In the genomic region with DNA sequence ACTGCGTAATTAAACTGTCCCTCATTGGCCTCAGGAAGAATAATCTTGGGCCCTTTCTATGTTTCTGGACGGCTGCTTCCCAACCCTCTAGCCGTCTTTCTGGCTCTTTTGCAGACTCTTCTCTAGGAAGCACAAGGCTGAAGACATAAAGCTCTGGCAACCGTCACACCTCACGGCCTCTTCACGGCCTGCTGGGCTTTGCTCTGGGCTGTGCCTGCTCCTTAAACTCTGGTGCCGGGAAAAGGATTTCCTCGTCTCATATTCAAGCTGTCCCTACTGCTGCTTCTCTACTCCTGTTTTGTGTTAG, we compare ENCODE assay signal across 7 cellular contexts. TPM values are rescaled to one million over a fixed set of nuclear protein-coding genes. Genes with fewer than 3 reads are reported as not detected.
DNase-seq lines count a peak whose midpoint lies in the region; ATAC-seq, FAIRE-seq and TF ChIP-seq lines count a peak whose summit lies in the region.

No MANE protein-coding gene starts in this region.

- no peaks in the 10 kb centered on the region for H3K9me3 ChIP-seq in kidney (ENCODE audit: control insufficient read depth in 1 of 2, low read length in 2 of 2)
- H3K9me3 ChIP-seq in stomach smooth muscle (ENCODE audit: control insufficient read depth in 2 of 2, low read length in 2 of 2), result no peaks in the 10 kb centered on the region

- no peaks in the 10 kb centered on the region for H3K27me3 Mint-ChIP-seq in activated CD8-positive, alpha-beta T cell treated with anti-CD3 and anti-CD28 coated beads for 36 hours

- peaks cover 49% of the 10 kb centered on the region for H3K36me3 Mint-ChIP-seq in activated CD8-positive, alpha-beta T cell treated with anti-CD3 and anti-CD28 coated beads for 36 hours (ENCODE audit: low read depth)

- no peaks in the 10 kb centered on the region for H3K27me3 ChIP-seq in stomach smooth muscle (ENCODE audit: control insufficient read depth in 1 of 2, insufficient read depth in 2 of 2, low read length in 2 of 2)

- TF ChIP-seq CTCF in activated CD8-positive, alpha-beta T cell treated with anti-CD3 and anti-CD28 coated beads for 36 hours (IDR thresholded peaks at IDR 0.05), result no peak
- no peak for TF ChIP-seq CTCF in kidney (IDR thresholded peaks at IDR 0.05; ENCODE audit: borderline replicate concordance, extremely low read depth, insufficient read depth)

- FAIRE-seq in kidney (lab: Jason Lieb, UNC), result no peak

- no peak for DNase-seq in activated CD8-positive, alpha-beta T cell treated with anti-CD3 and anti-CD28 coated beads for 36 hours
- DNase-seq in kidney (no peak), HuH-7.5 (ENCODE audit: low spot score) (no peak), NCI-H1105 treated with DMSO at 0.1 percent for 48 hours (lab: John Stamatoyannopoulos, UW) (no peak)
- no peak for DNase-seq in activated CD4-positive, CD25-positive, alpha-beta regulatory T cell (lab: John Stamatoyannopoulos, UW)

- H3K4me1 ChIP-seq in kidney (ENCODE audit: control insufficient read depth in 1 of 2, insufficient read depth in 1 of 2, low read depth in 1 of 2, low read length in 2 of 2) (peaks cover 14 to 28% of the 10 kb centered on the region in 2 donors), stomach smooth muscle (ENCODE audit: control insufficient read depth, insufficient read depth, low read length) (peaks cover 33% of the 10 kb centered on the region)

- H3K4me1 Mint-ChIP-seq in activated CD8-positive, alpha-beta T cell treated with anti-CD3 and anti-CD28 coated beads for 36 hours (ENCODE audit: low read depth), result peaks cover 55% of the 10 kb centered on the region

- peak overlapping the region; percentile 85 for H3K4me3 Mint-ChIP-seq in activated CD8-positive, alpha-beta T cell treated with anti-CD3 and anti-CD28 coated beads for 36 hours

- POLR2A ChIA-PET in activated CD8-positive, alpha-beta T cell treated with anti-CD3 and anti-CD28 coated beads for 36 hours (lab: Charles Lee), result interaction anchor here (1.1 to 14.4 kb wide), 11 partner anchors 9 to 149 kb away, joined by 3 to 283 read pairs (median 5); partner anchors contain the start of gene WIPF1

- CTCF ChIA-PET in activated CD8-positive, alpha-beta T cell treated with anti-CD3 and anti-CD28 coated beads for 36 hours (lab: Charles Lee), result interaction anchor here (0.8 to 5.4 kb wide), 17 partner anchors 10 to 64 kb away, joined by 3 to 101 read pairs (median 6); partner anchors contain the start of gene WIPF1

- H3K36me3 ChIP-seq in kidney (ENCODE audit: control insufficient read depth in 1 of 2, insufficient read depth in 2 of 2, low read length in 2 of 2), result no peaks in the 10 kb centered on the region
- H3K36me3 ChIP-seq in stomach smooth muscle (ENCODE audit: control insufficient read depth in 2 of 2, insufficient read depth in 2 of 2, low read length in 2 of 2), result peaks cover 0 to 2% of the 10 kb centered on the region in 2 donors

- peak; percentile 21 for ATAC-seq in HG02610 (IDR thresholded peaks at IDR 0.05; ENCODE audit: unreplicated experiment)
- no peak for ATAC-seq in activated CD8-positive, alpha-beta T cell treated with anti-CD3 and anti-CD28 coated beads for 36 hours

- no peaks in the 10 kb centered on the region for H3K9me3 Mint-ChIP-seq in activated CD8-positive, alpha-beta T cell treated with anti-CD3 and anti-CD28 coated beads for 36 hours

- peak overlapping the region; percentile 99 for H3K27ac Mint-ChIP-seq in activated CD8-positive, alpha-beta T cell treated with anti-CD3 and anti-CD28 coated beads for 36 hours

- peak overlapping the region; percentile 45 to 74 for H3K27ac ChIP-seq in kidney (ENCODE audit: low read depth in 2 of 2, low read length in 2 of 2)
- peak overlapping the region; percentile 3 for H3K27ac ChIP-seq in stomach smooth muscle (ENCODE audit: low read length)

- H3K4me3 ChIP-seq in kidney (ENCODE audit: low read length in 2 of 2), result peak overlapping the region; percentile 45 to 47
- H3K4me3 ChIP-seq in stomach smooth muscle (ENCODE audit: low read length in 2 of 2), result peak overlapping the region; percentile 27 to 54

- peak overlapping the region in 1 of 2 donors; percentile 20 for H3K9ac ChIP-seq in kidney (ENCODE audit: low read length in 2 of 2)
- H3K9ac ChIP-seq in stomach smooth muscle (ENCODE audit: low read length in 2 of 2), result peak overlapping the region; percentile 40 to 55

- intact Hi-C loops in activated CD8-positive, alpha-beta T cell treated with anti-CD3 and anti-CD28 coated beads for 36 hours (cut with micrococcal nuclease), result no loop called here
- intact Hi-C loops in kidney (cut with DNase I), result no loop called here

RNA-seq across cellular contexts. Expression of gene WIPF1, which starts 36.0 kb away (rescaled TPM):
- total RNA-seq in activated CD8-positive, alpha-beta T cell treated with anti-CD3 and anti-CD28 coated beads for 36 hours, result 100 to 1,000 TPM; 361 to 365 TPM
- 55.0 TPM for total RNA-seq in kidney
- polyA plus RNA-seq in kidney (ENCODE audit: insufficient read depth, low read depth, low replicate concordance), result 11.7 TPM
